Comparison of ENCODE assay signal across 20 cellular contexts in the genomic region with DNA sequence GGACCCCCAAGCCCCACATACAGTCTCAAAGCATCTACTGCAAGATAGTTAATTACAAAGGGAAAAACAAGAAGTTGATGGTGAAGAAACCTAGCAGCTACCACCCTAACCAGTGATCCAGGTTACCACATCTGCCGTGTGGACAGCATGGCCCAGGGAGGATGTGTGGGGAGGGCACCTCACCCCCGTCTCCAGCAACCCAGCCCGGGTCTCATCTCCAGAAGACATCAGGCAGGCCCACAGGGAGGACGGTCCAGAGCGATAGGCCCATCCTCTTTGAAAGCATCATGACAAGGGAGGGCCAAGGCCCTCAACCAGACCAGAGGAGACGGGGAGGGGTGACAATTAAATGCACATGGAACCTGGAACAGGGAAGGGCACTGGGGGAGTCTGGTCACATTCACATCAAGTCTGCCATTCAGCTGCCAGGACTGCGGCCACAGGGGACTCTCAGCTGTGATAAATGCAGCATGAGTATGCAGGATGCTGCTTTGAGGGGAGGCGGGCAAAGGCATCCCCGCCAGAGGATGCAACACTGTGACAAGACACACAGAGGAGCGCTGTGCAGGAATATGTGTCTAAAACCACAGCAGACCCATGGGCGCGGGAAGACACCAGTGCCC.
"Had no signal": no experiment of that assay in that cellular context is flagged by ENCODE, and none has a peak within 500 bp of the region (broad histone marks: within the 10 kb centered on the region; RNA-seq: fewer than 3 reads in every experiment).

No MANE protein-coding gene starts in this region.

- H3K9me3 ChIP-seq: body of pancreas, gastroesophageal sphincter, thoracic aorta, vagina had no signal

- H3K9me3 Mint-ChIP-seq: activated T-helper 1 cell treated with anti-CD3 and anti-CD28 coated beads, Interleukin-12 subunit alpha, Interleukin-12 subunit beta, Interleukin-2, Interleukin-4 antibody, amounts not matched to agents 30 ng/mL and 10 ng/mL and 1 ng/mL, durations not matched to agents 14 hours and 24 hours and 36 hours; neural progenitor cell; stimulated activated naive CD8-positive, alpha-beta T cell treated with anti-CD3 and anti-CD28 coated beads, Interleukin-15, amount 100 ng/mL, for 72 hours; T-helper 2 cell treated with Interferon-gamma antibody and Interleukin-4, amounts not matched to agents 5 μg/mL and 100 μg/mL, for 36 hours had no signal

- H3K27ac ChIP-seq: body of pancreas, coronary artery, gastroesophageal sphincter, neural progenitor cell, thoracic aorta, vagina, VCaP had no signal

- ATAC-seq: activated CD8-positive, alpha-beta T cell treated with anti-CD3 and anti-CD28 coated beads, Interleukin-2, amount 10 ng/mL, durations not matched to agents 7 days and 5 days; body of pancreas; gastroesophageal sphincter; stimulated activated naive CD8-positive, alpha-beta T cell treated with anti-CD3 and anti-CD28 coated beads, Interleukin-15, amount 100 ng/mL, for 72 hours had no signal

- H3K4me3 Mint-ChIP-seq: activated CD8-positive, alpha-beta T cell treated with anti-CD3 and anti-CD28 coated beads, Interleukin-2, amount 10 ng/mL, durations not matched to agents 7 days and 5 days; activated T-helper 1 cell treated with anti-CD3 and anti-CD28 coated beads, Interleukin-12 subunit alpha, Interleukin-12 subunit beta, Interleukin-2, Interleukin-4 antibody, amounts not matched to agents 30 ng/mL and 10 ng/mL and 1 ng/mL, durations not matched to agents 14 hours and 24 hours and 36 hours; neural progenitor cell; stimulated activated naive CD8-positive, alpha-beta T cell treated with anti-CD3 and anti-CD28 coated beads, Interleukin-15, amount 100 ng/mL, for 72 hours; T-helper 2 cell treated with Interferon-gamma antibody and Interleukin-4, amounts not matched to agents 5 μg/mL and 100 μg/mL, for 36 hours had no signal

- H3K4me2 ChIP-seq: neural progenitor cell had no signal

- H3K4me3 ChIP-seq: body of pancreas, coronary artery, gastroesophageal sphincter, neural progenitor cell, thoracic aorta, vagina had no signal

- H3K27ac Mint-ChIP-seq: activated CD8-positive, alpha-beta T cell treated with anti-CD3 and anti-CD28 coated beads, Interleukin-2, amount 10 ng/mL, durations not matched to agents 7 days and 5 days; activated T-helper 1 cell treated with anti-CD3 and anti-CD28 coated beads, Interleukin-12 subunit alpha, Interleukin-12 subunit beta, Interleukin-2, Interleukin-4 antibody, amounts not matched to agents 30 ng/mL and 10 ng/mL and 1 ng/mL, durations not matched to agents 14 hours and 24 hours and 36 hours; neural progenitor cell; T-helper 2 cell treated with Interferon-gamma antibody and Interleukin-4, amounts not matched to agents 5 μg/mL and 100 μg/mL, for 36 hours had no signal

- H3K27me3 ChIP-seq: body of pancreas, gastroesophageal sphincter, neural progenitor cell, vagina had no signal

- H3K9ac ChIP-seq: neural progenitor cell had no signal

- H3K4me1 ChIP-seq: gastroesophageal sphincter, neural progenitor cell, vagina had no signal

- DNase-seq: activated CD4-positive, alpha-beta T cell treated with anti-CD3 and anti-CD28 coated beads for 48 hours; activated CD8-positive, alpha-beta memory T cell treated with anti-CD3 and anti-CD28 coated beads, Interleukin-2, amount 50 U/mL, for 48 hours; activated CD8-positive, alpha-beta T cell treated with anti-CD3 and anti-CD28 coated beads, Interleukin-2, amount 10 ng/mL, durations not matched to agents 7 days and 5 days; activated naive CD4-positive, alpha-beta T cell treated with Interleukin-2 at 50 U/mL for 16 hours; central memory CD4-positive, alpha-beta T cell; effector CD8-positive, alpha-beta T cell; left ventricle myocardium superior; mesendoderm; stimulated activated CD4-positive, alpha-beta T cell treated with anti-CD3 and anti-CD28 coated beads, Interleukin-15, amount 100 ng/mL, for 24 hours; stimulated activated CD4-positive, alpha-beta T cell treated with anti-CD3 and anti-CD28 coated beads, Interleukin-4, amount 100 ng/mL, for 24 hours; stimulated activated naive CD8-positive, alpha-beta T cell treated with anti-CD3 and anti-CD28 coated beads, Interleukin-15, amount 100 ng/mL, for 72 hours had no signal

- H3K27me3 Mint-ChIP-seq: stimulated activated naive CD8-positive, alpha-beta T cell treated with anti-CD3 and anti-CD28 coated beads, Interleukin-15, amount 100 ng/mL, for 72 hours had no signal

- H2AFZ ChIP-seq: neural progenitor cell had no signal
